Comparison of ENCODE assay signal across 16 cellular contexts in genomic region chr11:102186836-102187235, GRCh38.
DNase-seq lines count a peak whose midpoint lies in the region; ATAC-seq and TF ChIP-seq lines count a peak whose summit lies in the region.
"Had no signal": no experiment of that assay in that cellular context is flagged by ENCODE, and none has a peak within 500 bp of the region (broad histone marks: within the 10 kb centered on the region; RNA-seq: fewer than 3 reads in every experiment).

No MANE protein-coding gene starts in this region.

- peaks cover 25% of the 10 kb centered on the region for H3K36me3 Mint-ChIP-seq in type B pancreatic cell

- no peak for ATAC-seq in GM21825 (IDR thresholded peaks at IDR 0.05; ENCODE audit: unreplicated experiment)

- H3K4me1 ChIP-seq in HUES64 (ENCODE audit: insufficient read depth, low read length) (peaks cover 29% of the 10 kb centered on the region), ectodermal cell (ENCODE audit: control insufficient read depth, insufficient read depth, low read length) (peaks cover 24% of the 10 kb centered on the region)

- H3K36me3 ChIP-seq in HUES64 (ENCODE audit: insufficient read depth, low read length) (peaks cover 14% of the 10 kb centered on the region), ectodermal cell (ENCODE audit: control insufficient read depth, insufficient read depth, low read length) (no peaks in the 10 kb centered on the region)
- H3K36me3 ChIP-seq: transverse colon had no signal

- peak overlapping the region; percentile 56 for H3K27ac Mint-ChIP-seq in type B pancreatic cell
- H3K27ac Mint-ChIP-seq: activated T-helper 1 cell treated with anti-CD3 and anti-CD28 coated beads, Interleukin-12 subunit alpha, Interleukin-12 subunit beta, Interleukin-2, Interleukin-4 antibody, amounts not matched to agents 30 ng/mL and 10 ng/mL and 1 ng/mL, durations not matched to agents 14 hours and 24 hours and 36 hours; CD4-positive, alpha-beta T cell had no signal

- peaks cover 49% of the 10 kb centered on the region for H3K4me1 Mint-ChIP-seq in type B pancreatic cell (ENCODE audit: unreplicated experiment)

- H3K9me3 Mint-ChIP-seq in type B pancreatic cell = peaks cover 5% of the 10 kb centered on the region
- H3K9me3 Mint-ChIP-seq: activated T-helper 1 cell treated with anti-CD3 and anti-CD28 coated beads, Interleukin-12 subunit alpha, Interleukin-12 subunit beta, Interleukin-2, Interleukin-4 antibody, amounts not matched to agents 30 ng/mL and 10 ng/mL and 1 ng/mL, durations not matched to agents 14 hours and 24 hours and 36 hours; CD4-positive, alpha-beta T cell had no signal

- no peak overlapping the region for H3K9ac ChIP-seq in HUES64 (ENCODE audit: low read depth, low read length)

- H3K27ac ChIP-seq in HUES64 (ENCODE audit: low read depth, low read length) (0 out of 2 replicates have a peak overlapping the region, but pooled peaks have one; percentile 19), ectodermal cell (ENCODE audit: insufficient read depth, low read depth, low read length, poor library complexity, severe bottlenecking) (peak overlapping the region; percentile 22), caudate nucleus (ENCODE audit: low read depth, low read length) (no peak overlapping the region)

- peak overlapping the region; percentile 62 for H3K4me3 Mint-ChIP-seq in type B pancreatic cell
- H3K4me3 Mint-ChIP-seq: activated T-helper 1 cell treated with anti-CD3 and anti-CD28 coated beads, Interleukin-12 subunit alpha, Interleukin-12 subunit beta, Interleukin-2, Interleukin-4 antibody, amounts not matched to agents 30 ng/mL and 10 ng/mL and 1 ng/mL, durations not matched to agents 14 hours and 24 hours and 36 hours; CD4-positive, alpha-beta T cell had no signal

- H3K27me3 ChIP-seq in HUES64 (ENCODE audit: insufficient read depth, low read length) (no peaks in the 10 kb centered on the region), ectodermal cell (ENCODE audit: control insufficient read depth, insufficient read depth, low read length, poor library complexity, severe bottlenecking) (no peaks in the 10 kb centered on the region)
- H3K27me3 ChIP-seq: transverse colon had no signal

- peak; percentile 29 for DNase-seq in myocyte (ENCODE audit: low read depth)
- no peak for DNase-seq in type B pancreatic cell (ENCODE audit: extremely low spot score, unreplicated experiment)
- no peak for DNase-seq in NOMO-1 treated with dmso at 0.1 percent for 144 hours (lab: John Stamatoyannopoulos, UW; ENCODE audit: unreplicated experiment)
- DNase-seq in caudate nucleus (lab: John Stamatoyannopoulos, UW) = no peak
- DNase-seq: activated CD4-positive, alpha-beta T cell treated with anti-CD3 and anti-CD28 coated beads, Interleukin-2, amount 50 U/mL, for 48 hours; CD4-positive, alpha-beta T cell; effector CD4-positive, alpha-beta T cell; MV-4-11; SHP77; stimulated activated CD4-positive, alpha-beta T cell treated with anti-CD3 and anti-CD28 coated beads, Interleukin-2, amount 100 ng/mL, for 24 hours; stimulated activated CD8-positive, alpha-beta memory T cell treated with anti-CD3 and anti-CD28 coated beads, Interleukin-4, amount 100 ng/mL, for 48 hours; transverse colon had no signal

- TF ChIP-seq CTCF in type B pancreatic cell (conservative IDR thresholded peaks at IDR 0.05) = no peak

- 57% methylated on average over 4 of the region's 5 CpGs for WGBS in HUES64
- WGBS in ectodermal cell, 2 experiments = 7 to 14% methylated on average over 4 of the region's 5 CpGs

- H3K27me3 Mint-ChIP-seq in type B pancreatic cell = no peaks in the 10 kb centered on the region

- H3K9me3 ChIP-seq in HUES64 (ENCODE audit: insufficient read depth, low read depth, low read length) (no peaks in the 10 kb centered on the region), ectodermal cell (ENCODE audit: control insufficient read depth, low read length) (no peaks in the 10 kb centered on the region)
- H3K9me3 ChIP-seq: transverse colon had no signal

- H3K4me3 ChIP-seq in HUES64 (ENCODE audit: low read length) (no peak overlapping the region), ectodermal cell (ENCODE audit: insufficient read depth, low read depth, low read length) (no peak overlapping the region)
- H3K4me3 ChIP-seq: transverse colon had no signal
